In genomic region chr1:226787071-226787470, GRCh38 we compare ENCODE assay signal across 16 cellular contexts.
"Had no signal": no experiment of that assay in that cellular context is flagged by ENCODE, and none has a peak within 500 bp of the region (broad histone marks: within the 10 kb centered on the region; RNA-seq: fewer than 3 reads in every experiment).

No MANE protein-coding gene starts in this region.

- DNase-seq: activated CD4-positive, alpha-beta memory T cell treated with anti-CD3 and anti-CD28 coated beads, Interleukin-2, amount 10 ng/mL, durations not matched to agents 7 days and 5 days; activated CD4-positive, alpha-beta T cell treated with anti-CD3 and anti-CD28 coated beads for 4 hours; activated effector memory CD4-positive, alpha-beta T cell treated with anti-CD3 and anti-CD28 coated beads, Interleukin-2, amount 50 U/mL, for 16 hours; activated T-cell treated with anti-CD3 and anti-CD28 coated beads, Interleukin-2, amount 50 U/mL, for 24 hours; adrenal gland; foreskin fibroblast; left colon; occipital lobe; stimulated activated CD4-positive, alpha-beta T cell treated with anti-CD3 and anti-CD28 coated beads, Interleukin-12 subunit alpha, Interleukin-12 subunit beta, amount 100 ng/mL, for 4 hours; stimulated activated CD4-positive, alpha-beta T cell treated with anti-CD3 and anti-CD28 coated beads, Interleukin-2, amount 100 ng/mL, for 24 hours had no signal

- H3K4me3 Mint-ChIP-seq: activated CD4-positive, alpha-beta memory T cell treated with anti-CD3 and anti-CD28 coated beads, Interleukin-2, amount 10 ng/mL, durations not matched to agents 7 days and 5 days; activated naive CD4-positive, alpha-beta T cell treated with anti-CD3 and anti-CD28 coated beads, Interleukin-2, amount 50 U/mL, for 24 hours; activated T-cell treated with anti-CD3 and anti-CD28 coated beads, Interleukin-2, amount 50 U/mL, for 24 hours; nephron; WTC11 had no signal

- H3K4me1 Mint-ChIP-seq: activated naive CD4-positive, alpha-beta T cell treated with anti-CD3 and anti-CD28 coated beads, Interleukin-2, amount 50 U/mL, for 24 hours had no signal

- ATAC-seq: left colon, WTC11 had no signal

- H3K4me1 ChIP-seq: adrenal gland had no signal

- H3K9me3 Mint-ChIP-seq: activated CD4-positive, alpha-beta memory T cell treated with anti-CD3 and anti-CD28 coated beads, Interleukin-2, amount 10 ng/mL, durations not matched to agents 7 days and 5 days; activated naive CD4-positive, alpha-beta T cell treated with anti-CD3 and anti-CD28 coated beads, Interleukin-2, amount 50 U/mL, for 24 hours; activated T-cell treated with anti-CD3 and anti-CD28 coated beads, Interleukin-2, amount 50 U/mL, for 24 hours; nephron; WTC11 had no signal

- H3K27me3 ChIP-seq: adrenal gland, cardiac muscle cell, tibial nerve had no signal

- H3K9me3 ChIP-seq: adrenal gland, tibial nerve had no signal

- H3K4me3 ChIP-seq: adrenal gland, cardiac muscle cell, tibial nerve had no signal

- H3K27ac Mint-ChIP-seq: activated CD4-positive, alpha-beta memory T cell treated with anti-CD3 and anti-CD28 coated beads, Interleukin-2, amount 10 ng/mL, durations not matched to agents 7 days and 5 days; activated naive CD4-positive, alpha-beta T cell treated with anti-CD3 and anti-CD28 coated beads, Interleukin-2, amount 50 U/mL, for 24 hours; activated T-cell treated with anti-CD3 and anti-CD28 coated beads, Interleukin-2, amount 50 U/mL, for 24 hours; nephron; progenitor cell of endocrine pancreas; WTC11 had no signal

- H3K27ac ChIP-seq: adrenal gland, cardiac muscle cell had no signal

- H3K36me3 Mint-ChIP-seq: activated naive CD4-positive, alpha-beta T cell treated with anti-CD3 and anti-CD28 coated beads, Interleukin-2, amount 50 U/mL, for 24 hours; WTC11 had no signal

- H3K27me3 Mint-ChIP-seq: activated CD4-positive, alpha-beta memory T cell treated with anti-CD3 and anti-CD28 coated beads, Interleukin-2, amount 10 ng/mL, durations not matched to agents 7 days and 5 days; activated naive CD4-positive, alpha-beta T cell treated with anti-CD3 and anti-CD28 coated beads, Interleukin-2, amount 50 U/mL, for 24 hours; activated T-cell treated with anti-CD3 and anti-CD28 coated beads, Interleukin-2, amount 50 U/mL, for 24 hours had no signal

- H3K36me3 ChIP-seq: adrenal gland, cardiac muscle cell, tibial nerve had no signal
